In genomic region chr9:128553695-128554094, GRCh38 we compare ENCODE assay signal across 1 cellular context.
TF ChIP-seq lines count a peak whose summit lies in the region.

No MANE protein-coding gene starts in this region.

TF ChIP-seq in H1, 55 proteins besides CTCF, POLR2A, EP300 and RAD21:
- no peak for TF ChIP-seq JUND (IDR thresholded peaks at IDR 0.05; ENCODE audit: low read length)
- TF ChIP-seq SIN3A (conservative IDR thresholded peaks at IDR 0.05 in 1 of 2, IDR thresholded peaks at IDR 0.05 in 1 of 2; ENCODE audit: low read depth in 1 of 2, low read length in 2 of 2): no peak
- no peak for TF ChIP-seq CHD2 (IDR thresholded peaks at IDR 0.05; ENCODE audit: low read length)
- TF ChIP-seq MAX (IDR thresholded peaks at IDR 0.05): no peak
- no peak for TF ChIP-seq USF2 (IDR thresholded peaks at IDR 0.05; ENCODE audit: low read length)
- TF ChIP-seq SP1 (IDR thresholded peaks at IDR 0.05; ENCODE audit: low read depth, low read length): no peak
- no peak for TF ChIP-seq CEBPB (IDR thresholded peaks at IDR 0.05; ENCODE audit: low read depth, low read length)
- TF ChIP-seq SUZ12 (IDR thresholded peaks at IDR 0.05; ENCODE audit: low read length): no peak
- no peak for TF ChIP-seq FOSL1 (IDR thresholded peaks at IDR 0.05; ENCODE audit: insufficient read depth, low read depth, low read length)
- TF ChIP-seq TCF12 (IDR thresholded peaks at IDR 0.05; ENCODE audit: low read depth, low read length): no peak
- no peak for TF ChIP-seq CHD1 (IDR thresholded peaks at IDR 0.05; ENCODE audit: low read depth, low read length)
- no peak for TF ChIP-seq PHF8 (conservative IDR thresholded peaks at IDR 0.05; ENCODE audit: low read depth, low read length)
- TF ChIP-seq BACH1 (IDR thresholded peaks at IDR 0.05; ENCODE audit: low read length): no peak
- no peak for TF ChIP-seq MAFK (IDR thresholded peaks at IDR 0.05; ENCODE audit: low read depth, low read length)
- TF ChIP-seq CBX5 (IDR thresholded peaks at IDR 0.05; ENCODE audit: low read depth, low read length): no peak
- no peak for TF ChIP-seq SIRT6 (IDR thresholded peaks at IDR 0.05; ENCODE audit: low read length)
- no peak for TF ChIP-seq ATF3 (IDR thresholded peaks at IDR 0.05; ENCODE audit: insufficient read depth, low read depth, low read length)
- no peak for TF ChIP-seq GABPA (IDR thresholded peaks at IDR 0.05; ENCODE audit: borderline replicate concordance, insufficient read depth, low read length)
- TF ChIP-seq KDM4A (IDR thresholded peaks at IDR 0.05; ENCODE audit: low read depth, low read length, severe bottlenecking): no peak
